In genomic region chr5:12071455-12071854, GRCh38 we compare ENCODE assay signal across 31 cellular contexts.
DNase-seq lines count a peak whose midpoint lies in the region; ATAC-seq, FAIRE-seq and TF ChIP-seq lines count a peak whose summit lies in the region.
"Had no signal": no experiment of that assay in that cellular context is flagged by ENCODE, and none has a peak within 500 bp of the region (broad histone marks: within the 10 kb centered on the region; RNA-seq: fewer than 3 reads in every experiment).

No MANE protein-coding gene starts in this region.

- POLR2A ChIA-PET in HepG2 (lab: Yijun Ruan, JAX) = no interaction called here

- no peak overlapping the region for H3K4me2 ChIP-seq in HepG2 (ENCODE audit: low read depth, low read length)
- H3K4me2 ChIP-seq: A549; BLaER1; BLaER1 treated with 17β-estradiol and CSF1 and Interleukin-3, amounts not matched to agents 10 nM and 100 nM had no signal

- 6% methylated on average over 2 of the region's 2 CpGs for WGBS in HepG2 (ENCODE audit: low lambda C conversion rate)

- peak; percentile 1 for DNase-seq in HuH-7.5 (ENCODE audit: low spot score)
- DNase-seq in HepG2 (ENCODE audit: low spot score) = no peak
- DNase-seq in activated T-cell treated with anti-CD3 and anti-CD28 coated beads for 4 hours = no peak
- DNase-seq: 8988T; ACHN; AML-193; BE2C; C1 segment of cervical spinal cord; Caco-2; Calu3; CD4-positive, alpha-beta memory T cell; CD4-positive, alpha-beta T cell; CD4-positive, CD25-positive, alpha-beta regulatory T cell; CD8-positive, alpha-beta memory T cell; CD8-positive, alpha-beta T cell; COR-L47; DMS 273 treated with DMSO at 0.1 percent for 48 hours; DMS153; DMS53; DMS79; DMS79 treated with DMSO at 0.1 percent for 48 hours; DND-41; EL had no signal

- no peaks in the 10 kb centered on the region for H4K20me1 ChIP-seq in HepG2 (ENCODE audit: insufficient read depth, low read length)
- H4K20me1 ChIP-seq: BLaER1; BLaER1 treated with 17β-estradiol and CSF1 and Interleukin-3, amounts not matched to agents 10 nM and 100 nM had no signal

- no peaks in the 10 kb centered on the region for H3K4me1 ChIP-seq in HepG2 (ENCODE audit: insufficient read depth, low read length)
- H3K4me1 ChIP-seq: A549; BE2C; BLaER1; BLaER1 treated with 17β-estradiol and CSF1 and Interleukin-3, amounts not matched to agents 10 nM and 100 nM; Caco-2 had no signal

- CTCF ChIA-PET in HepG2 (lab: Yijun Ruan, JAX; ENCODE audit: low intra/inter-chr PET ratio, low total read pairs) = no interaction called here

- ATAC-seq in HepG2 (no peak), HG03095 (IDR thresholded peaks at IDR 0.05; ENCODE audit: unreplicated experiment) (no peak)
- ATAC-seq: A549; CD8-positive, alpha-beta T cell had no signal

- intact Hi-C loops in HepG2 (cut with micrococcal nuclease; ENCODE audit: unreplicated experiment) = no loop called here

- in situ Hi-C loops in HepG2 (cut with HindIII; ENCODE audit: extremely low pct_ligation_motif_present, low pct_unique_long_range_greater_than_20kb) = no loop called here

- TF ChIP-seq POLR2A in HepG2 (IDR thresholded peaks at IDR 0.05; ENCODE audit: insufficient read depth in 1 of 2, low read depth in 2 of 2, low read length in 2 of 2) = no peak

- FAIRE-seq in HepG2 (lab: Jason Lieb, UNC) = no peak
- FAIRE-seq: A204.1, A549, D721Med had no signal

- no peak overlapping the region for H3K4me3 ChIP-seq in HepG2 (replicated peaks in 1 of 3; ENCODE audit: insufficient read depth in 1 of 3, low read depth in 2 of 3, low read length in 3 of 3)
- H3K4me3 ChIP-seq: A549; BLaER1; BLaER1 treated with 17β-estradiol and CSF1 and Interleukin-3, amounts not matched to agents 10 nM and 100 nM had no signal

- no peak overlapping the region for H2AFZ ChIP-seq in HepG2 (ENCODE audit: low read length)

- no peaks in the 10 kb centered on the region for H3K27me3 ChIP-seq in HepG2 (ENCODE audit: control insufficient read depth in 1 of 2, insufficient read depth in 2 of 2, low read length in 2 of 2)
- H3K27me3 ChIP-seq: BE2C; BLaER1; BLaER1 treated with 17β-estradiol and CSF1 and Interleukin-3, amounts not matched to agents 10 nM and 100 nM had no signal

- no peak overlapping the region for H3K9ac ChIP-seq in HepG2 (ENCODE audit: insufficient read depth, low read depth, low read length)
- H3K9ac ChIP-seq: BLaER1; BLaER1 treated with 17β-estradiol and CSF1 and Interleukin-3, amounts not matched to agents 10 nM and 100 nM had no signal

- peaks cover 56% of the 10 kb centered on the region for H3K9me3 ChIP-seq in HepG2 (ENCODE audit: low read length)
- H3K9me3 ChIP-seq: A549; BE2C; BLaER1; BLaER1 treated with 17β-estradiol and CSF1 and Interleukin-3, amounts not matched to agents 10 nM and 100 nM; Caco-2 had no signal

- no peak for TF ChIP-seq RAD21 in HepG2 (CRISPR knock-in tag; IDR thresholded peaks at IDR 0.05)

- TF ChIP-seq CTCF in HepG2 (CRISPR knock-in tag; IDR thresholded peaks at IDR 0.05) = no peak

- TF ChIP-seq EP300 in HepG2 (IDR thresholded peaks at IDR 0.05; ENCODE audit: low read depth in 2 of 2, low read length in 2 of 2) (no peak), HepG2 (CRISPR knock-in tag; IDR thresholded peaks at IDR 0.05; ENCODE audit: borderline replicate concordance) (no peak)

- no TSS peak for BruUV-seq in HepG2 (replicated peaks; lab: Mats Ljungman, UMichigan)

- H3K27ac ChIP-seq in HepG2 (ENCODE audit: extremely low read length, insufficient read depth, low read length) = no peak overlapping the region
- H3K27ac ChIP-seq: 22Rv1; A549; BLaER1; BLaER1 treated with 17β-estradiol and CSF1 and Interleukin-3, amounts not matched to agents 10 nM and 100 nM; C4-2B had no signal

- H3K79me2 ChIP-seq in HepG2 (ENCODE audit: insufficient read depth, low read length) = no peaks in the 10 kb centered on the region

- H3K36me3 ChIP-seq in HepG2 (replicated peaks in 1 of 2; ENCODE audit: control insufficient read depth in 1 of 2, insufficient read depth in 2 of 2, low read length in 2 of 2) = no peaks in the 10 kb centered on the region
- H3K36me3 ChIP-seq: BE2C; BLaER1; BLaER1 treated with 17β-estradiol and CSF1 and Interleukin-3, amounts not matched to agents 10 nM and 100 nM had no signal

TF ChIP-seq in HepG2, 621 proteins besides CTCF, POLR2A, EP300 and RAD21:
- TF ChIP-seq FUBP1 (CRISPR knock-in tag; IDR thresholded peaks at IDR 0.05; ENCODE audit: borderline replicate concordance) = no peak
- peak; percentile 45; the same call in 1 of the 2 replicates for TF ChIP-seq CEBPB (IDR thresholded peaks at IDR 0.05; ENCODE audit: borderline replicate concordance, low read depth, low read length)
TF ChIP-seq in HepG2: peak in this region for 1.
